8 cellular contexts compared by ENCODE assay signal in the genomic region with DNA sequence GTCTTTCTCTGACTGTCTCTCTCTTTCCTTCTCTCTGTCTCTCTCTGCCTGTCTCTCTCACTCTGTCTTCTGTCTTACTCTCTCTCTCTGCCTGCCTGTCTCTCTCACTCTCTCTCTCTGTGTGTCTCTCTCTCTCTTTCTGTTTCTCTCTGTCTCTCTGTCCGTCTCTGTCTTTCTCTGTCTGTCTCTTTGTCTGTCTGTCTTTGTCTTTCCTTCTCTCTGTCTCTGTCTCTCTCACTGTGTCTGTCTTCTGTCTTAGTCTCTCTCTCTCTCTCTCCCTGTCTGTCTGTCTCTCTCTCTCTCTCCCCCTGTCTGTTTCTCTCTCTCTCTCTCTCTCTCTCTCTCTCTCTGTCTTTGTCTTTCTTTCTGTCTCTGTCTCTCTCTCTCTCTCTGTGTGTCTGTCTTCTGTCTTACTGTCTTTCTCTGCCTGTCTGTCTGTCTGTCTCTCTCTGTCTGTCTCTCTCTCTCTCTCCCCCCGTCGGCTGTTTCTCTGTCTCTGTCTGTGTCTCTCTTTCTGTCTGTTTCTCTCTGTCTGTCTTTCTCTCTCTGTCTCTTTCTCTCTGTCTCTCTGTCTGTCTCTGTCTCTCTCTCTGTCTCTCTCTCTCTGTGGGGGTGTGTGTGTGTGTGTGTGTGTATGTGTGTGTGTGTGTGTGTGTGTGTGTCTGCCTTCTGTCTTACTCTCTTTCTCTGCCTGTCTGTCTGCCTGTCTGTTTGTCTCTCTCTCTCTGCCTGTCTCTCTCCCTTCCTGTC.
DNase-seq lines count a peak whose midpoint lies in the region; ATAC-seq, FAIRE-seq and TF ChIP-seq lines count a peak whose summit lies in the region.
"Not testable (repeated sequence)": the region's sequence is repeated elsewhere in the genome, so short reads cannot be mapped to it uniquely, and the experiment has no call there.

No MANE protein-coding gene starts in this region.

- H3K27me3 Mint-ChIP-seq in natural killer cell (ENCODE audit: low read depth in 2 of 2): not testable (repeated sequence)

- ATAC-seq in A549 (peak; percentile 95 to 96), GM18907 (IDR thresholded peaks at IDR 0.05; ENCODE audit: unreplicated experiment) (peak; percentile 87), GM21529 (IDR thresholded peaks at IDR 0.05; ENCODE audit: unreplicated experiment) (peak; percentile 69), HG02884 (IDR thresholded peaks at IDR 0.05; ENCODE audit: unreplicated experiment) (peak; percentile 62), HG03196 (IDR thresholded peaks at IDR 0.05; ENCODE audit: unreplicated experiment) (peak; percentile 93), SK-N-SH treated with all-trans-retinoic acid at 6 μM for 48 hours (peak; percentile 95), esophagus mucosa (peak; percentile 97), natural killer cell (peak in 2 of 3 donors; percentile 77 to 89)

- not testable (repeated sequence) for H3K36me3 Mint-ChIP-seq in natural killer cell

- H3K4me1 Mint-ChIP-seq in natural killer cell: not testable (repeated sequence)

- WGBS in A549 (ENCODE audit: missing lambda C conversion rate): no CpG with 5 or more reads among the region's 3 CpGs

- not testable (repeated sequence) for H3K27ac Mint-ChIP-seq in natural killer cell

- H3K27ac ChIP-seq in A549: not testable (repeated sequence)

- not testable (repeated sequence) for H3K4me3 Mint-ChIP-seq in natural killer cell

- TF ChIP-seq RAD21 in A549 (conservative IDR thresholded peaks at IDR 0.05 in 1 of 2, IDR thresholded peaks at IDR 0.05 in 1 of 2): not testable (repeated sequence)

- H3K9me3 Mint-ChIP-seq in natural killer cell: not testable (repeated sequence)

- DNase-seq in A549 (ENCODE audit: low read depth in 1 of 2, low spot score in 1 of 2); natural killer cell: not testable (repeated sequence)

- H3K4me2 ChIP-seq in A549: not testable (repeated sequence)

- FAIRE-seq in A549 (lab: Jason Lieb, UNC): not testable (repeated sequence)

- CTCF ChIA-PET in A549 (lab: Yijun Ruan, JAX): not testable (repeated sequence)

- intact Hi-C loops in natural killer cell (cut with micrococcal nuclease): not testable (repeated sequence)

- H3K4me1 ChIP-seq in A549: not testable (repeated sequence)

- H3K9me3 ChIP-seq in A549: not testable (repeated sequence)

- not testable (repeated sequence) for TF ChIP-seq POLR2A in A549 (IDR thresholded peaks at IDR 0.05; ENCODE audit: low read length)

- H3K4me3 ChIP-seq in A549: not testable (repeated sequence)

- POLR2A ChIA-PET in A549 (lab: Yijun Ruan, JAX): not testable (repeated sequence)

- not testable (repeated sequence) for TF ChIP-seq EP300 in A549 (IDR thresholded peaks at IDR 0.05)

- not testable (repeated sequence) for TF ChIP-seq CTCF in A549 (IDR thresholded peaks at IDR 0.05); natural killer cell (IDR thresholded peaks at IDR 0.05)
